In the genomic region with DNA sequence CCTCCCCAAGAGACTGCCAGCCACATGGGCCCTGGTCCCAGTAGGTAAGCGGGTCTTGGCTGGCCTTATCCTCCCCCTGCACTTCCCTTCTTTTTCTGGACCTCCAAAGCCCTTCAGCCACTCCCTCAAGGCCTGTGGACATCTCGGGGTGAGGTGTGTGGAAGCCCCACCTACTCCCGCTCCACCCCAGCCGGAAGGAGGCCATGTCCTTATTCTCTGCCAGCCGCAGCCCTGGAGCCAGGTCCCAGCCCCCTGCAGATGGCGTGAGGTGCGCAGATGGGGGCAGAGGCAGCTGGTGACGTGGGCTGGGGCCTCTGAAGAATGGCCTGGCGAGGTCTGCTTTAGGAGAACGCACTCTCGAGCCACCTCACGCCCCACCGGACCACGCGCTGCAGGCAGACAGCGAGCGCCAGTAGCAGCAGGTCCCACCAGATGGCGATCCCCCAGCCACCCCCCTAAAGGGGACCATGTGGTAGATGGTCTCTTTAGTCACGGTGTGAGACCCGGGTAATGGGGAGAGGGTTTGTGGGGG, we compare ENCODE assay signal across 19 cellular contexts.
DNase-seq lines count a peak whose midpoint lies in the region; ATAC-seq and TF ChIP-seq lines count a peak whose summit lies in the region.
"Had no signal": no experiment of that assay in that cellular context is flagged by ENCODE, and none has a peak within 500 bp of the region (broad histone marks: within the 10 kb centered on the region; RNA-seq: fewer than 3 reads in every experiment).

No MANE protein-coding gene starts in this region.

- no peaks in the 10 kb centered on the region for H3K79me2 ChIP-seq in H9 (ENCODE audit: insufficient read depth, low read length)

- no CpG with 5 or more reads among the region's 20 CpGs for WGBS in H9 (ENCODE audit: extremely low coverage, insufficient read length, low lambda C conversion rate)
- WGBS in right cardiac atrium = 82% methylated on average over 20 of the region's 20 CpGs

- DNase-seq in H9 (no peak), WERI-Rb-1 (peak; percentile 94), right cardiac atrium (peak in 1 of 3 donors; percentile 61), medulla oblongata (ENCODE audit: extremely low spot score) (no peak), SW480 (ENCODE audit: low spot score) (no peak), NOMO-1 treated with dmso at 0.1 percent for 144 hours (lab: John Stamatoyannopoulos, UW; ENCODE audit: unreplicated experiment) (no peak)
- DNase-seq: GDM1, Kasumi-1, MG63, NCI-H1048, NCI-H1436 treated with DMSO at 0.1 percent for 48 hours, NCI-H2081, NCI-H526 treated with DMSO at 0.1 percent for 48 hours, Peyer's patch, SW 1271 had no signal

- no peak overlapping the region for H3K4me3 ChIP-seq in BLaER1 treated with 17β-estradiol and CSF1 and Interleukin-3, amounts not matched to agents 10 nM and 100 nM
- H3K4me3 ChIP-seq in WERI-Rb-1 (ENCODE audit: low read depth, low read length) = no peak overlapping the region; the same call in 1 of the 2 replicates
- no peak overlapping the region for H3K4me3 ChIP-seq in right cardiac atrium (ENCODE audit: low read length)
- H3K4me3 ChIP-seq: GM23338, MG63, Peyer's patch had no signal

- no peak overlapping the region for H2BK120ac ChIP-seq in H9 (ENCODE audit: low read depth, low read length, poor library complexity, severe bottlenecking)

- no peak overlapping the region for H2BK5ac ChIP-seq in H9 (ENCODE audit: insufficient read length, low read length)

- peaks cover 2 to 13% (median 7%) of the 10 kb centered on the region in 3 experiments; a peak in 5 of 7 replicates for H3K36me3 Mint-ChIP-seq in H9 (ENCODE audit: insufficient read depth in 1 of 3, low read depth in 3 of 3)

- H3K4me2 ChIP-seq in BLaER1 treated with 17β-estradiol and CSF1 and Interleukin-3, amounts not matched to agents 10 nM and 100 nM = peak overlapping the region in 9 of 11 experiments; percentile 38 to 76 (median 57); a peak in 16 of 22 replicates
- no peak overlapping the region for H3K4me2 ChIP-seq in H9 (ENCODE audit: insufficient read depth, insufficient read length, low read length)
- H3K4me2 ChIP-seq: GM23338 had no signal

- H2AK5ac ChIP-seq in H9 (ENCODE audit: insufficient read length, low read length) = no peak overlapping the region

- H4K91ac ChIP-seq in H9 (ENCODE audit: insufficient read length, low read depth, low read length) = no peak overlapping the region

- H3K36me3 ChIP-seq in BLaER1 treated with 17β-estradiol and CSF1 and Interleukin-3, amounts not matched to agents 10 nM and 100 nM = peaks cover 0 to 6% (median 0%) of the 10 kb centered on the region in 11 experiments; a peak in 3 of 22 replicates
- peaks cover 65% of the 10 kb centered on the region for H3K36me3 ChIP-seq in WERI-Rb-1
- H3K36me3 ChIP-seq: MG63, Peyer's patch had no signal

- H2BK15ac ChIP-seq in H9 (ENCODE audit: low read depth, low read length) = no peak overlapping the region

- H3K56ac ChIP-seq in H9 (ENCODE audit: insufficient read length, low read depth, low read length) = no peak overlapping the region

- no peaks in the 10 kb centered on the region; the same call in 1 of the 2 replicates for H3K27me3 Mint-ChIP-seq in H9 (ENCODE audit: low read depth)

- no peak overlapping the region for H3K4me3 Mint-ChIP-seq in H9
- H3K4me3 Mint-ChIP-seq: GM23338 had no signal

- peak overlapping the region; percentile 17; the same call in 1 of the 2 replicates for H3K14ac ChIP-seq in H9 (ENCODE audit: insufficient read depth, low read length)

- ATAC-seq in right cardiac atrium = peak; percentile 8 to 52
- ATAC-seq: GM23338, HCT116 had no signal

- H3K9ac ChIP-seq in BLaER1 treated with 17β-estradiol and CSF1 and Interleukin-3, amounts not matched to agents 10 nM and 100 nM = peak overlapping the region in 1 of 11 experiments; percentile 22; a peak in 1 of 22 replicates
- H3K9ac ChIP-seq in H9 (ENCODE audit: extremely low read depth, insufficient read length, low read length) = no peak overlapping the region

- no peaks in the 10 kb centered on the region for H3K23me2 ChIP-seq in H9 (ENCODE audit: insufficient read length, low read depth, low read length, poor library complexity, severe bottlenecking)

- H3K4ac ChIP-seq in H9 (ENCODE audit: low read depth, low read length) = no peak overlapping the region

- no peak overlapping the region for H3T11ph ChIP-seq in H9 (ENCODE audit: low read length)

- H3K27ac ChIP-seq in BLaER1 treated with 17β-estradiol and CSF1 and Interleukin-3, amounts not matched to agents 10 nM and 100 nM = peak overlapping the region in 4 of 11 experiments; percentile 43 to 63 (median 54); a peak in 9 of 22 replicates
- H3K27ac ChIP-seq in H9 (ENCODE audit: insufficient read length, low read depth, low read length) (no peak overlapping the region), WERI-Rb-1 (peak overlapping the region; percentile 95), right cardiac atrium (ENCODE audit: low read length) (peak overlapping the region; percentile 72)
- H3K27ac ChIP-seq: C4-2B, Peyer's patch had no signal

- H4K20me1 ChIP-seq in BLaER1 treated with 17β-estradiol and CSF1 and Interleukin-3, amounts not matched to agents 10 nM and 100 nM = peaks cover 0 to 12% (median 0%) of the 10 kb centered on the region in 11 experiments; a peak in 1 of 22 replicates
- H4K20me1 ChIP-seq in H9 (ENCODE audit: control insufficient read depth, insufficient read depth, insufficient read length) = no peaks in the 10 kb centered on the region

- H2BK12ac ChIP-seq in H9 (ENCODE audit: insufficient read length, low read depth, low read length) = no peak overlapping the region

- peaks cover 2 to 4% of the 10 kb centered on the region in 2 experiments; a peak in 3 of 4 replicates for H3K4me1 Mint-ChIP-seq in H9

- H4K8ac ChIP-seq in H9 (replicated peaks; ENCODE audit: insufficient read length, low read depth, low read length) = no peak overlapping the region

- H3K9me3 Mint-ChIP-seq in H9 = peaks cover 0 to 2% of the 10 kb centered on the region in 2 experiments; a peak in 2 of 5 replicates
- H3K9me3 Mint-ChIP-seq: GM23338 had no signal

- H3K23ac ChIP-seq in H9 (ENCODE audit: insufficient read length, low read depth, low read length) = no peak overlapping the region

- H3K18ac ChIP-seq in H9 (ENCODE audit: insufficient read length, low read depth, low read length) = no peak overlapping the region

- intact Hi-C loops in right cardiac atrium (cut with DNase I) = no loop called here

- no peaks in the 10 kb centered on the region for H3K79me1 ChIP-seq in H9 (ENCODE audit: insufficient read depth, low read depth, low read length, poor library complexity, severe bottlenecking)

- H2AFZ ChIP-seq in H9 (ENCODE audit: low read length) = no peak overlapping the region
- H2AFZ ChIP-seq: GM23338 had no signal

- no peak overlapping the region for H2BK20ac ChIP-seq in H9 (ENCODE audit: low read depth, low read length, poor library complexity, severe bottlenecking)

- no peak overlapping the region; a peak in 1 of 7 replicates for H3K27ac Mint-ChIP-seq in H9
- H3K27ac Mint-ChIP-seq: GM23338 had no signal

- TF ChIP-seq CTCF in H9 (conservative IDR thresholded peaks at IDR 0.05) (no peak), WERI-Rb-1 (IDR thresholded peaks at IDR 0.05; ENCODE audit: low read depth, low read length) (peak; percentile 20; the same call in 1 of the 2 replicates)

- peaks cover 26 to 68% (median 60%) of the 10 kb centered on the region in 10 experiments for H3K4me1 ChIP-seq in BLaER1 treated with 17β-estradiol and CSF1 and Interleukin-3, amounts not matched to agents 10 nM and 100 nM
- H3K4me1 ChIP-seq in H9 (ENCODE audit: insufficient read depth, low read length) (no peaks in the 10 kb centered on the region), right cardiac atrium (ENCODE audit: control insufficient read depth, insufficient read depth, low read length) (peaks cover 37% of the 10 kb centered on the region)
- H3K4me1 ChIP-seq: Peyer's patch had no signal

- H3K27me3 ChIP-seq in BLaER1 treated with 17β-estradiol and CSF1 and Interleukin-3, amounts not matched to agents 10 nM and 100 nM = no peaks in the 10 kb centered on the region
- H3K27me3 ChIP-seq in H9 (ENCODE audit: insufficient read depth, low read length) = no peaks in the 10 kb centered on the region
- no peaks in the 10 kb centered on the region for H3K27me3 ChIP-seq in WERI-Rb-1 (ENCODE audit: insufficient read depth, low read depth, severe bottlenecking)
- no peaks in the 10 kb centered on the region for H3K27me3 ChIP-seq in right cardiac atrium (ENCODE audit: control insufficient read depth, insufficient read depth)
- H3K27me3 ChIP-seq: MG63, Peyer's patch had no signal

- H3K9me3 ChIP-seq in BLaER1 treated with 17β-estradiol and CSF1 and Interleukin-3, amounts not matched to agents 10 nM and 100 nM (replicated peaks in 1 of 11) = peaks cover 0 to 13% (median 0%) of the 10 kb centered on the region in 11 experiments; a peak in 4 of 22 replicates
- no peaks in the 10 kb centered on the region for H3K9me3 ChIP-seq in H9 (ENCODE audit: control insufficient read depth, low read depth, low read length)
- H3K9me3 ChIP-seq in WERI-Rb-1 (ENCODE audit: severe bottlenecking) = peaks cover 5% of the 10 kb centered on the region
- no peaks in the 10 kb centered on the region for H3K9me3 ChIP-seq in right cardiac atrium (ENCODE audit: control insufficient read depth, low read length)
- H3K9me3 ChIP-seq: MG63, Peyer's patch had no signal

- H4K5ac ChIP-seq in H9 (ENCODE audit: insufficient read length, low read depth, low read length) = no peak overlapping the region
